ENCODE assay signal across 1 cellular context in the genomic region with DNA sequence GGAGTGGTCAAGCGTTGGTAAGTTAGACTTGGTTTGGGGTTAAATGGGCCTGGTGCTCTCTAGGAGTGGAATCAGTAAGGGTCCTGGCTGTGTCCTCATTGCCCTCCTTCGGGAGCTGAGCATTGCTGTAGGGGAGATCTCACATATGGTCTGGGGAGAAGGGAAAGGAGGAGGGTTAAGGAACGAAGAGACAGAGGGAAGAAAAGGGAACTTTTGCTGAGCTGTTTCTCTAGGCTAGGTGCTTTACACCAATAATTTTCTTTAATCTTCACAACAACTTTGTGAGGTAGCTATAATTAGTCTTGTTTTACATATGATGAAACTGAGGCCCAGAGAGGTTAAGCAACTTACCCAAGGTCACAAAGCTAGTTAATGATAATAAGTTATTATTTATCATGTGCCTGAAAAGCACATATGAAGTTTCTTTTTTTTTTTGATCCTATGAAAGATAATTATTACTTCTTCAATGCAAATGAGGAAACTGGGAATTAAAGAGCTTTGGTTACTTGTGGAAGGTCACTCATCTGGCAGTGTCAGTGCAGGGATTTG.
A peak's percentile ranks its signal among the peaks of the same experiment; 100 is the strongest.
TF ChIP-seq lines count a peak whose summit lies in the region.

No MANE protein-coding gene starts in this region.

TF ChIP-seq in GM12878, 131 proteins besides CTCF, POLR2A, EP300 and RAD21:
- TF ChIP-seq NBN (IDR thresholded peaks at IDR 0.05): 0 out of 2 replicates have a peak, but pooled peaks have one; percentile 12
- TF ChIP-seq RUNX3 (IDR thresholded peaks at IDR 0.05; ENCODE audit: low read length): 0 out of 2 replicates have a peak, but pooled peaks have one; percentile 11
- peak; percentile 55 for TF ChIP-seq EED (IDR thresholded peaks at IDR 0.05; ENCODE audit: low read depth)
- TF ChIP-seq HDGF (IDR thresholded peaks at IDR 0.05): peak; percentile 53; the same call in 1 of the 2 replicates
- TF ChIP-seq SPI1 (IDR thresholded peaks at IDR 0.05; ENCODE audit: borderline replicate concordance, insufficient read depth, low read depth, low read length): no peak
- TF ChIP-seq ESRRA (IDR thresholded peaks at IDR 0.05; ENCODE audit: low read length): peak; percentile 57; the same call in 1 of the 2 replicates
- TF ChIP-seq IKZF1 (conservative IDR thresholded peaks at IDR 0.05): peak; percentile 25; the same call in 1 of the 2 replicates
- TF ChIP-seq SMARCA5 (IDR thresholded peaks at IDR 0.05): peak; percentile 76; the same call in 1 of the 2 replicates
- TF ChIP-seq, protein P1, sequence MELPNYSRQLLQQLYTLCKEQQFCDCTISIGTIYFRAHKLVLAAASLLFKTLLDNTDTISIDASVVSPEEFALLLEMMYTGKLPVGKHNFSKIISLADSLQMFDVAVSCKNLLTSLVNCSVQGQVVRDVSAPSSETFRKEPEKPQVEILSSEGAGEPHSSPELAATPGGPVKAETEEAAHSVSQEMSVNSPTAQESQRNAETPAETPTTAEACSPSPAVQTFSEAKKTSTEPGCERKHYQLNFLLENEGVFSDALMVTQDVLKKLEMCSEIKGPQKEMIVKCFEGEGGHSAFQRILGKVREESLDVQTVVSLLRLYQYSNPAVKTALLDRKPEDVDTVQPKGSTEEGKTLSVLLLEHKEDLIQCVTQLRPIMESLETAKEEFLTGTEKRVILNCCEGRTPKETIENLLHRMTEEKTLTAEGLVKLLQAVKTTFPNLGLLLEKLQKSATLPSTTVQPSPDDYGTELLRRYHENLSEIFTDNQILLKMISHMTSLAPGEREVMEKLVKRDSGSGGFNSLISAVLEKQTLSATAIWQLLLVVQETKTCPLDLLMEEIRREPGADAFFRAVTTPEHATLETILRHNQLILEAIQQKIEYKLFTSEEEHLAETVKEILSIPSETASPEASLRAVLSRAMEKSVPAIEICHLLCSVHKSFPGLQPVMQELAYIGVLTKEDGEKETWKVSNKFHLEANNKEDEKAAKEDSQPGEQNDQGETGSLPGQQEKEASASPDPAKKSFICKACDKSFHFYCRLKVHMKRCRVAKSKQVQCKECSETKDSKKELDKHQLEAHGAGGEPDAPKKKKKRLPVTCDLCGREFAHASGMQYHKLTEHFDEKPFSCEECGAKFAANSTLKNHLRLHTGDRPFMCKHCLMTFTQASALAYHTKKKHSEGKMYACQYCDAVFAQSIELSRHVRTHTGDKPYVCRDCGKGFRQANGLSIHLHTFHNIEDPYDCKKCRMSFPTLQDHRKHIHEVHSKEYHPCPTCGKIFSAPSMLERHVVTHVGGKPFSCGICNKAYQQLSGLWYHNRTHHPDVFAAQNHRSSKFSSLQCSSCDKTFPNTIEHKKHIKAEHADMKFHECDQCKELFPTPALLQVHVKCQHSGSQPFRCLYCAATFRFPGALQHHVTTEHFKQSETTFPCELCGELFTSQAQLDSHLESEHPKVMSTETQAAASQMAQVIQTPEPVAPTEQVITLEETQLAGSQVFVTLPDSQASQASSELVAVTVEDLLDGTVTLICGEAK (IDR thresholded peaks at IDR 0.05; ENCODE audit: borderline replicate concordance): no peak
- TF ChIP-seq RELA (IDR thresholded peaks at IDR 0.05; ENCODE audit: borderline replicate concordance, partially characterized antibody): peak; percentile 47
- 0 out of 2 replicates have a peak, but pooled peaks have one; percentile 54 for TF ChIP-seq ZNF217 (IDR thresholded peaks at IDR 0.05)
- TF ChIP-seq, protein P2, sequence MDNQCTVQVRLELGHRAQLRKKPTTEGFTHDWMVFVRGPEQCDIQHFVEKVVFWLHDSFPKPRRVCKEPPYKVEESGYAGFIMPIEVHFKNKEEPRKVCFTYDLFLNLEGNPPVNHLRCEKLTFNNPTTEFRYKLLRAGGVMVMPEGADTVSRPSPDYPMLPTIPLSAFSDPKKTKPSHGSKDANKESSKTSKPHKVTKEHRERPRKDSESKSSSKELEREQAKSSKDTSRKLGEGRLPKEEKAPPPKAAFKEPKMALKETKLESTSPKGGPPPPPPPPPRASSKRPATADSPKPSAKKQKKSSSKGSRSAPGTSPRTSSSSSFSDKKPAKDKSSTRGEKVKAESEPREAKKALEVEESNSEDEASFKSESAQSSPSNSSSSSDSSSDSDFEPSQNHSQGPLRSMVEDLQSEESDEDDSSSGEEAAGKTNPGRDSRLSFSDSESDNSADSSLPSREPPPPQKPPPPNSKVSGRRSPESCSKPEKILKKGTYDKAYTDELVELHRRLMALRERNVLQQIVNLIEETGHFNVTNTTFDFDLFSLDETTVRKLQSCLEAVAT (IDR thresholded peaks at IDR 0.05): peak; percentile 27; the same call in 1 of the 2 replicates
- TF ChIP-seq TAF1 (IDR thresholded peaks at IDR 0.05; ENCODE audit: borderline replicate concordance, low read depth, low read length): no peak
- peak in 1 of 2 experiments; percentile 32; a peak in 1 of 4 replicates for TF ChIP-seq IKZF2 (IDR thresholded peaks at IDR 0.05)
- TF ChIP-seq, protein P3, sequence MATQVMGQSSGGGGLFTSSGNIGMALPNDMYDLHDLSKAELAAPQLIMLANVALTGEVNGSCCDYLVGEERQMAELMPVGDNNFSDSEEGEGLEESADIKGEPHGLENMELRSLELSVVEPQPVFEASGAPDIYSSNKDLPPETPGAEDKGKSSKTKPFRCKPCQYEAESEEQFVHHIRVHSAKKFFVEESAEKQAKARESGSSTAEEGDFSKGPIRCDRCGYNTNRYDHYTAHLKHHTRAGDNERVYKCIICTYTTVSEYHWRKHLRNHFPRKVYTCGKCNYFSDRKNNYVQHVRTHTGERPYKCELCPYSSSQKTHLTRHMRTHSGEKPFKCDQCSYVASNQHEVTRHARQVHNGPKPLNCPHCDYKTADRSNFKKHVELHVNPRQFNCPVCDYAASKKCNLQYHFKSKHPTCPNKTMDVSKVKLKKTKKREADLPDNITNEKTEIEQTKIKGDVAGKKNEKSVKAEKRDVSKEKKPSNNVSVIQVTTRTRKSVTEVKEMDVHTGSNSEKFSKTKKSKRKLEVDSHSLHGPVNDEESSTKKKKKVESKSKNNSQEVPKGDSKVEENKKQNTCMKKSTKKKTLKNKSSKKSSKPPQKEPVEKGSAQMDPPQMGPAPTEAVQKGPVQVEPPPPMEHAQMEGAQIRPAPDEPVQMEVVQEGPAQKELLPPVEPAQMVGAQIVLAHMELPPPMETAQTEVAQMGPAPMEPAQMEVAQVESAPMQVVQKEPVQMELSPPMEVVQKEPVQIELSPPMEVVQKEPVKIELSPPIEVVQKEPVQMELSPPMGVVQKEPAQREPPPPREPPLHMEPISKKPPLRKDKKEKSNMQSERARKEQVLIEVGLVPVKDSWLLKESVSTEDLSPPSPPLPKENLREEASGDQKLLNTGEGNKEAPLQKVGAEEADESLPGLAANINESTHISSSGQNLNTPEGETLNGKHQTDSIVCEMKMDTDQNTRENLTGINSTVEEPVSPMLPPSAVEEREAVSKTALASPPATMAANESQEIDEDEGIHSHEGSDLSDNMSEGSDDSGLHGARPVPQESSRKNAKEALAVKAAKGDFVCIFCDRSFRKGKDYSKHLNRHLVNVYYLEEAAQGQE (IDR thresholded peaks at IDR 0.05; ENCODE audit: low read depth, low read length): no peak
TF ChIP-seq in GM12878: peak in this region for 11.
